8 cellular contexts compared by ENCODE assay signal in genomic region chr2:45610281-45611019, GRCh38. TPM values are rescaled to one million over a fixed set of nuclear protein-coding genes. Genes with fewer than 3 reads are reported as not detected.
DNase-seq lines count a peak whose midpoint lies in the region; ATAC-seq and TF ChIP-seq lines count a peak whose summit lies in the region.

No MANE protein-coding gene starts in this region.

- H3K9me3 ChIP-seq in OCI-LY1 (ENCODE audit: low read length) (no peaks in the 10 kb centered on the region), esophagus squamous epithelium (no peaks in the 10 kb centered on the region), muscle layer of duodenum (ENCODE audit: control insufficient read depth in 1 of 2, low read length in 2 of 2) (no peaks in the 10 kb centered on the region)

- ATAC-seq in GM21423 (IDR thresholded peaks at IDR 0.05; ENCODE audit: unreplicated experiment), result peak; percentile 38
- ATAC-seq in stimulated activated naive CD8-positive, alpha-beta T cell treated with anti-CD3 and anti-CD28 coated beads, Interleukin-15, Interleukin-2, amounts not matched to agents 100 U/mL and 50 U/mL, for 24 hours, result peak; percentile 66

- no peaks in the 10 kb centered on the region for H3K9me2 ChIP-seq in OCI-LY1 (ENCODE audit: low read depth, low read length)

- no peaks in the 10 kb centered on the region for H3K36me3 ChIP-seq in OCI-LY1 (ENCODE audit: insufficient read depth, low read length)
- peaks cover 0 to under 1% (median 0%) of the 10 kb centered on the region in 3 donors for H3K36me3 ChIP-seq in esophagus squamous epithelium
- peaks cover 0 to 3% of the 10 kb centered on the region in 2 donors for H3K36me3 ChIP-seq in muscle layer of duodenum (ENCODE audit: control insufficient read depth in 1 of 2, insufficient read depth in 2 of 2, low read length in 2 of 2)

- TF ChIP-seq POLR2A in esophagus squamous epithelium (IDR thresholded peaks at IDR 0.05), result no peak

- H3K27ac ChIP-seq in OCI-LY1 (ENCODE audit: low read depth, low read length, poor library complexity, severe bottlenecking), result peak overlapping the region; percentile 75
- H3K27ac ChIP-seq in esophagus squamous epithelium, result peak overlapping the region; percentile 78 to 97 (median 85)
- peak overlapping the region; percentile 90 for H3K27ac ChIP-seq in muscle layer of duodenum (ENCODE audit: low read length)

- intact Hi-C loops in esophagus squamous epithelium (cut with DNase I), result no loop called here

- H3K4me2 ChIP-seq in OCI-LY1 (ENCODE audit: low read length), result peak overlapping the region; percentile 70

- TF ChIP-seq CTCF in OCI-LY1 (IDR thresholded peaks at IDR 0.05; ENCODE audit: low read length) (peak; percentile 45), esophagus squamous epithelium (IDR thresholded peaks at IDR 0.05) (peak in 2 of 6 experiments; percentile 2 to 27)

- peak; percentile 76 for DNase-seq in Caki2 (ENCODE audit: low read depth)
- DNase-seq in HT1080 (ENCODE audit: low read depth), result peak; percentile 80
- DNase-seq in activated T-cell treated with anti-CD3 and anti-CD28 coated beads for 48 hours (ENCODE audit: low read depth), result peak; percentile 38
- no peak for DNase-seq in esophagus squamous epithelium (lab: John Stamatoyannopoulos, UW)
- peak; percentile 39 for DNase-seq in stimulated activated naive CD8-positive, alpha-beta T cell treated with anti-CD3 and anti-CD28 coated beads, Interleukin-15, Interleukin-2, amounts not matched to agents 100 U/mL and 50 U/mL, for 24 hours

- peaks cover 8% of the 10 kb centered on the region for H3K79me2 ChIP-seq in OCI-LY1 (ENCODE audit: insufficient read depth, low read length)

- H3K9ac ChIP-seq in OCI-LY1 (ENCODE audit: low read length), result peak overlapping the region; percentile 80

- H3K4me1 ChIP-seq in OCI-LY1 (ENCODE audit: insufficient read depth, low read length, severe bottlenecking) (peaks cover 17% of the 10 kb centered on the region), esophagus squamous epithelium (peaks cover 6 to 40% (median 10%) of the 10 kb centered on the region in 3 donors), muscle layer of duodenum (ENCODE audit: control insufficient read depth in 1 of 2, insufficient read depth in 2 of 2, low read length in 2 of 2) (peaks cover 6 to 15% of the 10 kb centered on the region in 2 donors)

- no peaks in the 10 kb centered on the region for H3K27me3 ChIP-seq in OCI-LY1 (ENCODE audit: insufficient read depth, low read length)
- H3K27me3 ChIP-seq in esophagus squamous epithelium, result no peaks in the 10 kb centered on the region
- no peaks in the 10 kb centered on the region for H3K27me3 ChIP-seq in muscle layer of duodenum (ENCODE audit: low read depth, low read length)

- no peaks in the 10 kb centered on the region for H3F3A ChIP-seq in OCI-LY1 (ENCODE audit: insufficient read depth, low read length)

- no peaks in the 10 kb centered on the region for H4K20me1 ChIP-seq in OCI-LY1 (ENCODE audit: insufficient read depth, low read length)

- H3K4me3 ChIP-seq in OCI-LY1 (ENCODE audit: low read depth, low read length, poor library complexity, severe bottlenecking) (peak overlapping the region; percentile 73), esophagus squamous epithelium (peak overlapping the region; percentile 56 to 93 (median 68)), muscle layer of duodenum (ENCODE audit: low read depth in 1 of 2, low read length in 2 of 2) (peak overlapping the region; percentile 84 to 87)

- no peak overlapping the region; the same call in 1 of the 2 replicates for H2AFZ ChIP-seq in OCI-LY1 (ENCODE audit: low read length)

- in situ Hi-C loops in Caki2 (cut with HindIII; ENCODE audit: low pct_unique_long_range_greater_than_20kb, low sequenced_read_pairs), result no loop called here

- 1% methylated on average over 15 to 22 of the region's 23 CpGs for WGBS in esophagus squamous epithelium, 2 donors

RNA-seq across cellular contexts. Expression of gene SRBD1, which starts 0.6 kb away (rescaled TPM):
- 3.8 and 4.7 TPM in 2 replicates for total RNA-seq in Caki2 (2014; rRNA removed; shearing (Covaris generic); ENCODE audit: low replicate concordance)
- 17.0 and 19.0 TPM in 2 replicates for total RNA-seq in HT1080 (2014; rRNA removed; shearing (Covaris generic))
- 13.4 and 14.0 TPM in 2 replicates for polyA plus RNA-seq in HT1080 (2015; cell fraction: cytosol; rRNA removed)
- 21.1 and 30.2 TPM in 2 replicates for polyA plus RNA-seq in HT1080 (2015; cell fraction: nucleus; rRNA removed)
- total RNA-seq in esophagus squamous epithelium, result 10 to 100 TPM in 3 of 4 donors, 1 to 10 TPM in 1; 5.0 to 21.6 (median 13.1) TPM

RNA-seq across cellular contexts. Expression of gene PRKCE, which starts 41.0 kb away (rescaled TPM):
- total RNA-seq in Caki2 (2014; rRNA removed; shearing (Covaris generic); ENCODE audit: low replicate concordance), result 4.0 and 5.3 TPM in 2 replicates
- 31.7 and 32.4 TPM in 2 replicates for total RNA-seq in HT1080 (2014; rRNA removed; shearing (Covaris generic))
- polyA plus RNA-seq in HT1080 (2015; cell fraction: cytosol; rRNA removed), result 30.4 and 41.4 TPM in 2 replicates
- polyA plus RNA-seq in HT1080 (2015; cell fraction: nucleus; rRNA removed), result 33.1 and 44.0 TPM in 2 replicates
- 10 to 100 TPM in 2 of 4 donors, 1 to 10 TPM in 2; 6.5 to 13.7 (median 9.9) TPM for total RNA-seq in esophagus squamous epithelium
